In the genomic region with DNA sequence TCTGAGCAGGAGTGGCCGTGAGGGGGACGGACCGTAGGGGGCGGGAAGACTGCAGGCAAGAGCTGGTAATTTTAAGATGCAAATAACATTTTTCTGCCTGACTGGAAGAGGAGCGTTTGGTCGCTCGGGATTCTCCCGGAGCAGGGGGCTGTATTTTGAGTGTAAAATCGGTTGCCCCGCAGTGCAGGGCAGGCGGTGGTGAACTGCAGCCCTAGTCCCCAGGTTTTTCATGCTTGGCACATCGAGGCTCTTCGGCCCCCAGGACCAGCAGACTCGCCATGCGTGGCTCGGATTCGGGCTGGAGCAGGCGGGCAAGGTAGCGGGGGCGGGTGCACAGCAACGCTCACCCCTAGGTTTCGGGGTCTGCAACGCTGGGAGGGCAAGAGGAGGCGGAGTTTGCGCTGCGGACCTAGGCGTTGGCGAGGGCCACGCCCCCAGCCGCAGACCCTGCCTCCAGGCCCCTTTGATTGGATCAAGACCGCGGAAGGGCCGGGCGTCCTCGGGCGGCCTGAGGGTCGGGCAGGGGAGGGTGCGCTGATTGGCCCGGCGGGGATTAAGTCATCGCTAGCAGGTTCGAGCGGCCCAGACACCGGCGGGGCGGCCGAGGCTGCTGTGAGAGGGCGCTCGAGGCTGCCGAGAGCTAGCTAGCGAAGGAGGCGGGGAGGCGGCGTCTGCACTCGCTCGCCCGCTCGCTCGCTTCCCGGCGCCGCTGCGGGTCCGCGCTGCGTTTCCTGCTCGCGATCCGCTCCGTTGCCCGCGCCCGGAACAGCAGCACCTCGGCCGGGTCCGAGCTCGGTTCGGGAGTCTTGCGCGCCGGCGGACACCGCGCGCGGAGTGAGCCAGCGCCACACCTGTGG, we compare ENCODE assay signal across 8 cellular contexts. TPM values are rescaled to one million over a fixed set of nuclear protein-coding genes. Genes with fewer than 3 reads are reported as not detected.
A peak's percentile ranks its signal among the peaks of the same experiment; 100 is the strongest.
DNase-seq lines count a peak whose midpoint lies in the region; ATAC-seq lines count a peak whose summit lies in the region.

A gene with protein sequence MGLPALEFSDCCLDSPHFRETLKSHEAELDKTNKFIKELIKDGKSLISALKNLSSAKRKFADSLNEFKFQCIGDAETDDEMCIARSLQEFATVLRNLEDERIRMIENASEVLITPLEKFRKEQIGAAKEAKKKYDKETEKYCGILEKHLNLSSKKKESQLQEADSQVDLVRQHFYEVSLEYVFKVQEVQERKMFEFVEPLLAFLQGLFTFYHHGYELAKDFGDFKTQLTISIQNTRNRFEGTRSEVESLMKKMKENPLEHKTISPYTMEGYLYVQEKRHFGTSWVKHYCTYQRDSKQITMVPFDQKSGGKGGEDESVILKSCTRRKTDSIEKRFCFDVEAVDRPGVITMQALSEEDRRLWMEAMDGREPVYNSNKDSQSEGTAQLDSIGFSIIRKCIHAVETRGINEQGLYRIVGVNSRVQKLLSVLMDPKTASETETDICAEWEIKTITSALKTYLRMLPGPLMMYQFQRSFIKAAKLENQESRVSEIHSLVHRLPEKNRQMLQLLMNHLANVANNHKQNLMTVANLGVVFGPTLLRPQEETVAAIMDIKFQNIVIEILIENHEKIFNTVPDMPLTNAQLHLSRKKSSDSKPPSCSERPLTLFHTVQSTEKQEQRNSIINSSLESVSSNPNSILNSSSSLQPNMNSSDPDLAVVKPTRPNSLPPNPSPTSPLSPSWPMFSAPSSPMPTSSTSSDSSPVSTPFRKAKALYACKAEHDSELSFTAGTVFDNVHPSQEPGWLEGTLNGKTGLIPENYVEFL (plus strand): TSS at position 585 of the 857 bp plus-strand sequence. CDS start 385 bp downstream, outside the sequence.

- DNase-seq in COR-L47 (lab: John Stamatoyannopoulos, UW) (peak; percentile 91), HS-5 (ENCODE audit: low read depth) (peak; percentile 75), NK-92 (lab: John Stamatoyannopoulos, UW; ENCODE audit: unreplicated experiment) (peak; percentile 70), medulla oblongata (ENCODE audit: extremely low spot score) (peak; percentile 98)
- peak; percentile 88 to 89 (median 89) for DNase-seq in effector memory CD4-positive, alpha-beta T cell
- peak; percentile 88 for DNase-seq in stimulated activated CD8-positive, alpha-beta memory T cell treated with anti-CD3 and anti-CD28 coated beads, Interleukin-12 subunit alpha, Interleukin-12 subunit beta, amount 100 ng/mL, for 1 hour (ENCODE audit: low read depth)

- POLR2A ChIA-PET in activated CD8-positive, alpha-beta memory T cell treated with anti-CD3 and anti-CD28 coated beads for 36 hours (lab: Charles Lee), result interaction anchor here (0.6 to 4.9 kb wide), 8 partner anchors 12 to 97 kb away, joined by 3 to 32 read pairs (median 12); no protein-coding TSS in a partner anchor

- peak within 1 kb of the TSS; percentile 89 for H3K4me3 ChIP-seq in effector memory CD4-positive, alpha-beta T cell (ENCODE audit: insufficient read depth, low read depth, low read length, poor library complexity, severe bottlenecking)

- ATAC-seq in GM19468 (IDR thresholded peaks at IDR 0.05; ENCODE audit: extremely low read depth, unreplicated experiment), result peak; percentile 98

- H3K27me3 ChIP-seq in effector memory CD4-positive, alpha-beta T cell (replicated peaks; ENCODE audit: control insufficient read depth, insufficient read depth, low read length, poor library complexity, severe bottlenecking), result no peaks in the 10 kb centered on the region

- H3K36me3 ChIP-seq in effector memory CD4-positive, alpha-beta T cell (ENCODE audit: control insufficient read depth, insufficient read depth, low read length), result no peaks in the 10 kb centered on the region

- peaks cover 13% of the 10 kb centered on the region for H3K4me1 ChIP-seq in effector memory CD4-positive, alpha-beta T cell (ENCODE audit: control insufficient read depth, insufficient read depth, low read length, poor library complexity, severe bottlenecking)

- CTCF ChIA-PET in activated CD8-positive, alpha-beta memory T cell treated with anti-CD3 and anti-CD28 coated beads for 36 hours (lab: Charles Lee), result interaction anchor here (0.7 to 5.8 kb wide), 15 partner anchors 13 to 118 kb away, joined by 3 to 54 read pairs (median 7); no protein-coding TSS in a partner anchor

- H3K27ac ChIP-seq in effector memory CD4-positive, alpha-beta T cell (ENCODE audit: insufficient read depth, low read length, poor library complexity, severe bottlenecking), result peak within 1 kb of the TSS; percentile 58

- H3K9me3 ChIP-seq in effector memory CD4-positive, alpha-beta T cell (ENCODE audit: control insufficient read depth, low read length), result no peaks in the 10 kb centered on the region

RNA-seq across cellular contexts. Expression of the gene that starts here (rescaled TPM):
- total RNA-seq in activated CD8-positive, alpha-beta memory T cell treated with anti-CD3 and anti-CD28 coated beads for 36 hours, result 10 to 100 TPM; 15.6 to 15.7 TPM

Comparison
In these comparisons a context has a peak if more than half of its experiments do, and no peak if none do; other contexts are left out.
1. Peak in every context shown above with its lines: DNase-seq, ATAC-seq, H3K4me3 ChIP-seq and H3K27ac ChIP-seq.